32 cellular contexts compared by ENCODE assay signal in the genomic region with DNA sequence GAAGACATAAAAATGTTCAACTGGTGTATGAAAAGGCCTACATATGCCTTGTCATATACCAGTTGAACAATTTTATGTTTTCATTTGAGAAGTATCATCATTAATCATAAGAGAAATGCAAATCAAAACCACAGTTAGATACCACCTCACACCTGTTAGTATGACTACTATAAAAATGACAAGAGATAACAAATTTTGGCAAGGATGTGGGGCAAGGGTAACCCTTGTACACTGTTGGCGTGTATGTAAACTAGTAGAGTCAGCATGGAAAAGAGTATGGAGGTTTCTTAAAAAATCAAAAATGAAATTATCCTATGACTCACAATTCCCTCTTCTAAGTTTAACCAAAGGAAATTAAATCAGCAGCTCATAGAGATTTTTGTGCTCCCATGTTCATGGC.
"Had no signal": no experiment of that assay in that cellular context is flagged by ENCODE, and none has a peak within 500 bp of the region (broad histone marks: within the 10 kb centered on the region; RNA-seq: fewer than 3 reads in every experiment).

No MANE protein-coding gene starts in this region.

- H3K9me3 ChIP-seq: Peyer's patch, SJSA1 had no signal

- H3K36me3 Mint-ChIP-seq: activated CD4-positive, alpha-beta memory T cell treated with anti-CD3 and anti-CD28 coated beads for 36 hours; T-cell had no signal

- H3K4me1 ChIP-seq: Peyer's patch, SJSA1 had no signal

- H3K27me3 Mint-ChIP-seq: activated B cell treated with CpG ODN at 0.5 μM for 24 hours; activated CD4-positive, alpha-beta memory T cell treated with anti-CD3 and anti-CD28 coated beads for 36 hours; central memory CD8-positive, alpha-beta T cell; T-cell; T-helper 17 cell had no signal

- H3K9me3 Mint-ChIP-seq: activated CD4-positive, alpha-beta memory T cell treated with anti-CD3 and anti-CD28 coated beads for 36 hours; activated T-helper 1 cell treated with anti-CD3 and anti-CD28 coated beads, Interleukin-12 subunit alpha, Interleukin-12 subunit beta, Interleukin-2, Interleukin-4 antibody, amounts not matched to agents 30 ng/mL and 10 ng/mL and 1 ng/mL, durations not matched to agents 14 hours and 24 hours and 36 hours; central memory CD8-positive, alpha-beta T cell had no signal

- H3K4me1 Mint-ChIP-seq: activated B cell treated with CpG ODN at 0.5 μM for 24 hours; central memory CD8-positive, alpha-beta T cell; T-cell; T-helper 17 cell had no signal

- DNase-seq: activated B cell treated with CpG ODN at 0.5 μM for 24 hours; activated CD4-positive, alpha-beta memory T cell treated with anti-CD3 and anti-CD28 coated beads for 36 hours; activated CD4-positive, alpha-beta T cell treated with anti-CD3 and anti-CD28 coated beads, Interleukin-2, amount 50 U/mL, for 1 hour; activated CD8-positive, alpha-beta memory T cell treated with anti-CD3 and anti-CD28 coated beads, Interleukin-2, amount 50 U/mL, for 4 hours; activated effector memory CD4-positive, alpha-beta T cell treated with Interleukin-2 at 50 U/mL for 16 hours; activated naive CD4-positive, alpha-beta T cell treated with anti-CD3 and anti-CD28 coated beads, Interleukin-2, amount 50 U/mL, for 16 hours; anterior cingulate cortex; brain microvascular endothelial cell; NCI-H1092 treated with DMSO at 0.1 percent for 48 hours; NCI-H1417; NCI-H146; NCI-H187; NCI-H2029 treated with DMSO at 0.1 percent for 48 hours; NCI-H2107; NCI-H2171; NCI-H510A; NCI-H526; NCI-H748 treated with DMSO at 0.1 percent for 48 hours; NK-92 treated with Interleukin-12 subunit alpha and Interleukin-12 subunit beta, amount 100 ng/mL, for 24 hours; PC-3; Peyer's patch; RPMI8226; SHP77 treated with DMSO at 0.1 percent for 48 hours; T-cell; T-helper 17 cell; T-helper 9 cell had no signal

- H3K4me3 ChIP-seq: Peyer's patch, SJSA1 had no signal

- H3K4me3 Mint-ChIP-seq: activated B cell treated with CpG ODN at 0.5 μM for 24 hours; activated CD4-positive, alpha-beta memory T cell treated with anti-CD3 and anti-CD28 coated beads for 36 hours; activated T-helper 1 cell treated with anti-CD3 and anti-CD28 coated beads, Interleukin-12 subunit alpha, Interleukin-12 subunit beta, Interleukin-2, Interleukin-4 antibody, amounts not matched to agents 30 ng/mL and 10 ng/mL and 1 ng/mL, durations not matched to agents 14 hours and 24 hours and 36 hours; central memory CD8-positive, alpha-beta T cell; T-cell; T-helper 17 cell had no signal

- H3K27ac ChIP-seq: brain microvascular endothelial cell, KMS-11, Peyer's patch, SJSA1, VCaP had no signal

- H3K36me3 ChIP-seq: brain microvascular endothelial cell, Peyer's patch, SJSA1 had no signal

- ATAC-seq: PC-3, SK-N-SH treated with all-trans-retinoic acid at 6 μM for 48 hours, T-cell, T-helper 17 cell had no signal

- H3K27ac Mint-ChIP-seq: activated B cell treated with CpG ODN at 0.5 μM for 24 hours; activated CD4-positive, alpha-beta memory T cell treated with anti-CD3 and anti-CD28 coated beads for 36 hours; activated T-helper 1 cell treated with anti-CD3 and anti-CD28 coated beads, Interleukin-12 subunit alpha, Interleukin-12 subunit beta, Interleukin-2, Interleukin-4 antibody, amounts not matched to agents 30 ng/mL and 10 ng/mL and 1 ng/mL, durations not matched to agents 14 hours and 24 hours and 36 hours; T-cell; T-helper 17 cell had no signal

- H3K27me3 ChIP-seq: brain microvascular endothelial cell, Peyer's patch, SJSA1 had no signal
